Comparison of ENCODE assay signal across 9 cellular contexts in the genomic region with DNA sequence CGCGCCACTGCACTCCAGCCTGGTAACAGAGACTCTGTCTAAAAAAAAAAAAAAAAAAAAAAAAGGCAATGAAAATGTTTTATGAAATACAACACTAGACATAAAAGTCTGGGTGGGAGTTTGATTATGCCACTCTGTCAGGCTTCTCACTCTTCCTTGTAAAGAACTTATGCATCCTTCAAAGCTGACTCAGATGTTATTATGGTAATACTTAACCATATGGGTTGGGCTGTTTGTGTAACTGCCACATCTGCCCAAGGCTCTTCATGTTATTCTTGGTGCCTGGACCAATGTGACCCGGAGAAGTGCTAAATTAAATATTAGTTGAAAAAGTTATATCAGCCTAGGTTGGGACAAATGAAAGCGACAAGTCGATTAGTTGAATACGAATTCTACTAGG.
"Had no signal": no experiment of that assay in that cellular context is flagged by ENCODE, and none has a peak within 500 bp of the region (broad histone marks: within the 10 kb centered on the region; RNA-seq: fewer than 3 reads in every experiment).

No MANE protein-coding gene starts in this region.

- H3K9me3 ChIP-seq: left lung, tibial artery, vagina had no signal

- H3K27me3 ChIP-seq: left lung, tibial artery, vagina had no signal

- H3K27ac ChIP-seq: left lung, tibial artery, vagina had no signal

- H3K4me1 ChIP-seq: tibial artery had no signal

- DNase-seq: activated CD4-positive, alpha-beta T cell treated with anti-CD3 and anti-CD28 coated beads, Interleukin-2, amount 50 U/mL, for 1 hour; activated naive CD4-positive, alpha-beta T cell treated with anti-CD3 and anti-CD28 coated beads for 36 hours; activated T-cell treated with anti-CD3 and anti-CD28 coated beads for 4 hours; foreskin melanocyte; left lung; stimulated activated CD4-positive, alpha-beta T cell treated with anti-CD3 and anti-CD28 coated beads, Interleukin-4, amount 100 ng/mL, for 4 hours; T-helper 2 cell; tibial artery had no signal

- H3K4me3 ChIP-seq: left lung, tibial artery, vagina had no signal
